ENCODE assay signal across 16 cellular contexts in the genomic region with DNA sequence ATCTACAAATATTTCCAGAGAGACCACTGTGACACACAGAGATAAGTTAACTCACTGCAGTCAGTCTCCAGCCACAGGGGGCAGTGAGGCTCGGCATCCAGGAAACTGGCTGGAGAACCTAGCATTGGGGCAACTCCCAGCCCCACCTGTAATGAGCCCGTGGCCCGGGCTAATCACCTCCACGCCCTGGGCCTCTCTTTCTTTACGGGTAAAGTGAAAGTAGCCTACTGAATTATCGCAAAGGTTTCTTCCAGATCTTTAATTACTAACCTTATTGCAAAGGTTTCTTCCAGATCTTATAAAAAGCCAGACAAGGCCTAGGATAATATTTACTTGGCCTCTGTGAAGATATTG. TPM values are rescaled to one million over a fixed set of nuclear protein-coding genes. Genes with fewer than 3 reads are reported as not detected.
A peak's percentile ranks its signal among the peaks of the same experiment; 100 is the strongest.
DNase-seq lines count a peak whose midpoint lies in the region; ATAC-seq, FAIRE-seq and TF ChIP-seq lines count a peak whose summit lies in the region.
"Had no signal": no experiment of that assay in that cellular context is flagged by ENCODE, and none has a peak within 500 bp of the region (broad histone marks: within the 10 kb centered on the region; RNA-seq: fewer than 3 reads in every experiment).

No MANE protein-coding gene starts in this region.

- no peaks in the 10 kb centered on the region for H3K27me3 Mint-ChIP-seq in progenitor cell of endocrine pancreas
- H3K27me3 Mint-ChIP-seq: IgD-negative memory B cell had no signal

- H3K36me3 Mint-ChIP-seq in progenitor cell of endocrine pancreas (ENCODE audit: insufficient read depth) = peaks cover 1% of the 10 kb centered on the region
- H3K36me3 Mint-ChIP-seq: IgD-negative memory B cell had no signal

- H3K4me3 ChIP-seq in H7 (ENCODE audit: insufficient read depth, low read depth, low read length) = no peak overlapping the region
- H3K4me3 ChIP-seq: GM23248, heart left ventricle, sigmoid colon, tibial nerve had no signal

- no peaks in the 10 kb centered on the region for H3K9me3 Mint-ChIP-seq in progenitor cell of endocrine pancreas (ENCODE audit: low read depth)
- H3K9me3 Mint-ChIP-seq: activated T-cell treated with anti-CD3 and anti-CD28 coated beads, Interleukin-2, amount 50 U/mL, for 4 hours; IgD-negative memory B cell; nephron progenitor cell had no signal

- FAIRE-seq in D721Med (lab: Jason Lieb, UNC) = no peak

- H3K4me1 Mint-ChIP-seq in progenitor cell of endocrine pancreas (ENCODE audit: low read depth) = peaks cover 17% of the 10 kb centered on the region
- H3K4me1 Mint-ChIP-seq: IgD-negative memory B cell had no signal

- intact Hi-C loops in left colon (cut with DNase I, micrococcal nuclease) = loop anchor here in 1 of 2 donors (5.0 kb wide), 1 partner anchor 347 kb away; no protein-coding TSS in a partner anchor

- H3K27ac Mint-ChIP-seq in progenitor cell of endocrine pancreas = peak overlapping the region; percentile 89
- H3K27ac Mint-ChIP-seq: IgD-negative memory B cell, nephron progenitor cell had no signal

- H3K36me3 ChIP-seq in H7 (replicated peaks; ENCODE audit: control insufficient read depth, insufficient read depth, low read length) = no peaks in the 10 kb centered on the region
- H3K36me3 ChIP-seq: heart left ventricle, sigmoid colon, tibial nerve had no signal

- ATAC-seq in SK-N-SH treated with all-trans-retinoic acid at 6 μM for 48 hours = peak; percentile 26
- peak; percentile 83 for ATAC-seq in left colon
- ATAC-seq in HG03521 (IDR thresholded peaks at IDR 0.05; ENCODE audit: unreplicated experiment) = no peak
- ATAC-seq: activated T-cell treated with anti-CD3 and anti-CD28 coated beads, Interleukin-2, amount 50 U/mL, for 4 hours had no signal

- H3K27me3 ChIP-seq in H7 (ENCODE audit: control insufficient read depth, insufficient read depth, low read length) = no peaks in the 10 kb centered on the region
- H3K27me3 ChIP-seq: heart left ventricle, tibial nerve had no signal

- DNase-seq in H7 (peak; percentile 61), left colon (peak; percentile 78 to 82), progenitor cell of endocrine pancreas (ENCODE audit: low spot score, unreplicated experiment) (no peak), DMS153 (lab: John Stamatoyannopoulos, UW) (no peak), D721Med (ENCODE audit: insufficient read length, low spot score) (no peak)
- DNase-seq in activated CD4-positive, CD25-positive, alpha-beta regulatory T cell treated with anti-CD3 and anti-CD28 coated beads, Interleukin-2, amount 50 U/mL, for 72 hours = no peak
- DNase-seq: SHP77 treated with DMSO at 0.1 percent for 48 hours had no signal

- H3K4me3 Mint-ChIP-seq in progenitor cell of endocrine pancreas (ENCODE audit: low read depth) = peak overlapping the region; percentile 14
- H3K4me3 Mint-ChIP-seq: activated T-cell treated with anti-CD3 and anti-CD28 coated beads, Interleukin-2, amount 50 U/mL, for 4 hours; IgD-negative memory B cell; nephron progenitor cell had no signal

- TF ChIP-seq CTCF in progenitor cell of endocrine pancreas (IDR thresholded peaks at IDR 0.05; ENCODE audit: unreplicated experiment) (no peak), D721Med (IDR thresholded peaks at IDR 0.05; ENCODE audit: insufficient read depth, missing control alignments) (no peak)

TF ChIP-seq in SK-N-SH treated with all-trans-retinoic acid at 6 μM for 48 hours, 23 proteins besides CTCF, POLR2A, EP300 and RAD21:
- TF ChIP-seq ZC3H10 (CRISPR knock-in tag; IDR thresholded peaks at IDR 0.05) = no peak
- TF ChIP-seq CSDC2 (CRISPR knock-in tag; IDR thresholded peaks at IDR 0.05) = no peak
TF ChIP-seq in SK-N-SH treated with all-trans-retinoic acid at 6 μM for 48 hours: peak in this region for 0.

RNA-seq across cellular contexts. Expression of a gene that starts 45.6 kb away (rescaled TPM):
- total RNA-seq in H7 (2014; rRNA removed; shearing (Covaris generic)) = 112 and 123 TPM in 2 replicates
- total RNA-seq in left colon (100 to 1,000 TPM; 295 to 358 TPM), progenitor cell of endocrine pancreas (100 and 106 TPM in 2 replicates)

Comparison
In these comparisons a context has a peak if more than half of its experiments do, and no peak if none do; other contexts are left out.
1. DNase-seq: peak in H7 (single experiment) and left colon (2 of 2); none in progenitor cell of endocrine pancreas (single experiment), DMS153 (single experiment), activated CD4-positive, CD25-positive, alpha-beta regulatory T cell treated with anti-CD3 and anti-CD28 coated beads, Interleukin-2, amount 50 U/mL, for 72 hours (single experiment) and D721Med (single experiment).